Comparison of ENCODE assay signal across 11 cellular contexts in the genomic region with DNA sequence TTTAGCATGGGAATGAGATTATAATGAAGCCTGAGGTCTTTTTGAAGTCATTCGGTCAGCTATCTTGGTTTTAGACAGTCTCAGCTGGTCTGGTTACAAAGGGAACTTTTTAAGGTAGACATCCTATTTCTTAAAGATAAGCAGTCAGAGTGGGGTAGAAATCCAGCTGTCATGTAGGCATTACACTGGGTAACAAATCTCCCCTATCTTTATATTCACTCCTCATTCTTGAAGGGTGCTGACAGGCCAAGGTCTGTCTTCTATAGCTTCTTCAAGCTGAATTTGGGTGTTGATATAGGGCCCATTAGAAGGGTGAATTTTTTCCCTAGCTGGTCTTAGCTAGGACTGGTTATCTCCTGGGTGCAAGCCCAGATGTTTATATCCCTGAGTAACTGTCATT. TPM values are rescaled to one million over a fixed set of nuclear protein-coding genes. Genes with fewer than 3 reads are reported as not detected.
"Had no signal": no experiment of that assay in that cellular context is flagged by ENCODE, and none has a peak within 500 bp of the region (broad histone marks: within the 10 kb centered on the region; RNA-seq: fewer than 3 reads in every experiment).

No MANE protein-coding gene starts in this region.

- H3K4me3 ChIP-seq: GM23248, GM23338, HAP-1 had no signal

- H3K9ac ChIP-seq: GM23248 had no signal

- H3K36me3 ChIP-seq: HAP-1 had no signal

- DNase-seq: GM23248, GOT3, H7, H9, HCEC 1CT, HFFc6 had no signal

- H3K4me1 ChIP-seq: HAP-1 had no signal

- H3K4me2 ChIP-seq: GM23338 had no signal

- H3K27ac ChIP-seq: GM23248 had no signal

- ATAC-seq: GM23338, HCT116 had no signal

- H2AFZ ChIP-seq: GM23248, GM23338 had no signal

- FAIRE-seq: H1, H54 had no signal

- H3K9me3 ChIP-seq: HAP-1 had no signal

RNA-seq across cellular contexts. Expression of a gene that starts 21.2 kb away (rescaled TPM):
- total RNA-seq: HFFc6 had no signal
